34 cellular contexts compared by ENCODE assay signal in genomic region chrX:136453771-136454170, GRCh38. TPM values are rescaled to one million over a fixed set of nuclear protein-coding genes. Genes with fewer than 3 reads are reported as not detected.
DNase-seq lines count a peak whose midpoint lies in the region; ATAC-seq, FAIRE-seq and TF ChIP-seq lines count a peak whose summit lies in the region.
"Had no signal": no experiment of that assay in that cellular context is flagged by ENCODE, and none has a peak within 500 bp of the region (broad histone marks: within the 10 kb centered on the region; RNA-seq: fewer than 3 reads in every experiment).

No MANE protein-coding gene starts in this region.

- no peaks in the 10 kb centered on the region for H3K36me3 Mint-ChIP-seq in activated naive CD4-positive, alpha-beta T cell treated with anti-CD3 and anti-CD28 coated beads, Interleukin-2, amount 50 U/mL, for 72 hours
- H3K36me3 Mint-ChIP-seq: activated naive CD8-positive, alpha-beta T cell treated with anti-CD3 and anti-CD28 coated beads, Interleukin-2, amount 10 ng/mL, durations not matched to agents 7 days and 5 days; natural killer cell; WTC11 had no signal

- no peaks in the 10 kb centered on the region for H3K27me3 ChIP-seq in A673 (replicated peaks; ENCODE audit: insufficient read depth, low read depth, low read length, poor library complexity)
- H3K27me3 ChIP-seq: cardiac muscle cell, sigmoid colon, tibial nerve had no signal

- no peak for ATAC-seq in activated naive CD4-positive, alpha-beta T cell treated with anti-CD3 and anti-CD28 coated beads, Interleukin-2, amount 50 U/mL, for 72 hours
- ATAC-seq: HCT116, natural killer cell, WTC11 had no signal

- no peak overlapping the region for H3K4me3 ChIP-seq in A673 (ENCODE audit: low read depth, low read length, poor library complexity, severe bottlenecking)
- H3K4me3 ChIP-seq: cardiac muscle cell, lung, sigmoid colon, tibial nerve had no signal

- no peak for TF ChIP-seq CTCF in A673 (conservative IDR thresholded peaks at IDR 0.05; ENCODE audit: low read depth, low read length)

- H3K4me1 ChIP-seq in A673 (ENCODE audit: insufficient read depth, low read length, poor library complexity, severe bottlenecking), result no peaks in the 10 kb centered on the region
- H3K4me1 ChIP-seq: sigmoid colon, tibial nerve had no signal

- no TSS peak for BruUV-seq in A673 (replicated peaks; lab: Mats Ljungman, UMichigan)

- no peak overlapping the region for H3K27ac Mint-ChIP-seq in activated naive CD4-positive, alpha-beta T cell treated with anti-CD3 and anti-CD28 coated beads, Interleukin-2, amount 50 U/mL, for 72 hours
- H3K27ac Mint-ChIP-seq: activated CD4-positive, alpha-beta T cell treated with anti-CD3 and anti-CD28 coated beads, Interleukin-2, amount 10 ng/mL, durations not matched to agents 24 days and 14 days; activated naive CD8-positive, alpha-beta T cell treated with anti-CD3 and anti-CD28 coated beads, Interleukin-2, amount 10 ng/mL, durations not matched to agents 7 days and 5 days; natural killer cell; WTC11 had no signal

- CTCF ChIA-PET in A673 (lab: Charles Lee), result no interaction called here

- FAIRE-seq in islet of Langerhans (lab: Jason Lieb, UNC), result peak; percentile 99
- FAIRE-seq: colon had no signal

- H3K9me3 Mint-ChIP-seq in activated naive CD4-positive, alpha-beta T cell treated with anti-CD3 and anti-CD28 coated beads, Interleukin-2, amount 50 U/mL, for 72 hours, result no peaks in the 10 kb centered on the region
- H3K9me3 Mint-ChIP-seq: activated CD4-positive, alpha-beta T cell treated with anti-CD3 and anti-CD28 coated beads, Interleukin-2, amount 10 ng/mL, durations not matched to agents 24 days and 14 days; activated naive CD8-positive, alpha-beta T cell treated with anti-CD3 and anti-CD28 coated beads, Interleukin-2, amount 10 ng/mL, durations not matched to agents 7 days and 5 days; natural killer cell; WTC11 had no signal

- DNase-seq in DMS53 treated with DMSO at 0.1 percent for 48 hours (lab: John Stamatoyannopoulos, UW; ENCODE audit: unreplicated experiment), result peak; percentile 50
- DNase-seq in NCI-H146 treated with DMSO at 0.1 percent for 48 hours (lab: John Stamatoyannopoulos, UW; ENCODE audit: unreplicated experiment), result peak; percentile 8
- DNase-seq in NCI-H345 treated with DMSO at 0.1 percent for 48 hours (lab: John Stamatoyannopoulos, UW; ENCODE audit: unreplicated experiment), result peak; percentile 40
- DNase-seq in activated naive CD4-positive, alpha-beta T cell treated with anti-CD3 and anti-CD28 coated beads, Interleukin-2, amount 50 U/mL, for 72 hours (ENCODE audit: low spot score in 2 of 2), result no peak
- no peak for DNase-seq in A673 (ENCODE audit: low spot score)
- no peak for DNase-seq in OCI-M2 (lab: John Stamatoyannopoulos, UW; ENCODE audit: unreplicated experiment)
- DNase-seq: activated CD4-positive, alpha-beta T cell treated with anti-CD3 and anti-CD28 coated beads, Interleukin-2, amount 10 ng/mL, durations not matched to agents 24 days and 14 days; activated effector memory CD4-positive, alpha-beta T cell treated with anti-CD3 and anti-CD28 coated beads, Interleukin-2, amount 50 U/mL, for 16 hours; activated naive CD8-positive, alpha-beta T cell treated with anti-CD3 and anti-CD28 coated beads, Interleukin-2, amount 10 ng/mL, durations not matched to agents 7 days and 5 days; activated T-cell treated with anti-CD3 and anti-CD28 coated beads, Interleukin-2, amount 50 U/mL, for 1 hour; DND-41; effector CD8-positive, alpha-beta T cell; GF-D8; hippocampal formation; natural killer cell; NCI-H2107; NCI-H82; occipital lobe; sigmoid colon; stimulated activated CD4-positive, alpha-beta T cell treated with anti-CD3 and anti-CD28 coated beads, Interleukin-4, amount 100 ng/mL, for 24 hours had no signal

- POLR2A ChIA-PET in A673 (lab: Charles Lee; ENCODE audit: low non-redundant PET), result no interaction called here

- H3K36me3 ChIP-seq in A673 (ENCODE audit: insufficient read depth, low read length, poor library complexity, severe bottlenecking), result no peaks in the 10 kb centered on the region
- H3K36me3 ChIP-seq: cardiac muscle cell, sigmoid colon, tibial nerve had no signal

- no peak overlapping the region for H3K27ac ChIP-seq in A673 (ENCODE audit: low read depth, low read length, poor library complexity, severe bottlenecking)
- H3K27ac ChIP-seq: cardiac muscle cell, sigmoid colon, tibial nerve had no signal

- intact Hi-C loops in A673 (cut with micrococcal nuclease; ENCODE audit: unreplicated experiment), result no loop called here

- H3K9me3 ChIP-seq in A673 (ENCODE audit: low read depth, low read length, poor library complexity, severe bottlenecking), result no peaks in the 10 kb centered on the region
- H3K9me3 ChIP-seq: sigmoid colon, tibial nerve had no signal

RNA-seq across cellular contexts. Expression of gene BRS3, which starts 34.0 kb away (rescaled TPM):
- total RNA-seq in activated naive CD4-positive, alpha-beta T cell treated with anti-CD3 and anti-CD28 coated beads, Interleukin-2, amount 50 U/mL, for 72 hours, result not detected
- total RNA-seq in A673 (2021), result not detected in 2 replicates
- total RNA-seq: activated CD4-positive, alpha-beta T cell treated with anti-CD3 and anti-CD28 coated beads, Interleukin-2, amount 10 ng/mL, durations not matched to agents 24 days and 14 days; activated CD8-positive, alpha-beta memory T cell treated with anti-CD3 and anti-CD28 coated beads for 36 hours; activated naive CD8-positive, alpha-beta T cell treated with anti-CD3 and anti-CD28 coated beads, Interleukin-2, amount 10 ng/mL, durations not matched to agents 7 days and 5 days; astrocyte; cardiac muscle cell; LHCN-M2; lung; mononuclear cell; natural killer cell; occipital lobe; pulmonary artery endothelial cell; sigmoid colon; SK-MEL-5; T-helper 1 cell treated with Interleukin-12 subunit alpha and Interleukin-12 subunit beta and Interleukin-4 antibody, amounts not matched to agents 30 ng/mL and 1 ng/mL, for 36 hours; tibial nerve; WTC11 had no signal

RNA-seq across cellular contexts. Expression of gene HTATSF1, which starts 43.6 kb away (rescaled TPM):
- 10 to 100 TPM; 41.5 to 45.3 TPM for total RNA-seq in activated naive CD4-positive, alpha-beta T cell treated with anti-CD3 and anti-CD28 coated beads, Interleukin-2, amount 50 U/mL, for 72 hours
- 72.3 and 79.3 TPM in 2 replicates for total RNA-seq in A673 (2021)

Comparison
In these comparisons a context has a peak if more than half of its experiments do, and no peak if none do; other contexts are left out.
1. DNase-seq: peak in DMS53 treated with DMSO at 0.1 percent for 48 hours (single experiment), NCI-H146 treated with DMSO at 0.1 percent for 48 hours (single experiment) and NCI-H345 treated with DMSO at 0.1 percent for 48 hours (single experiment); none in activated naive CD4-positive, alpha-beta T cell treated with anti-CD3 and anti-CD28 coated beads, Interleukin-2, amount 50 U/mL, for 72 hours (0 of 2), A673 (single experiment) and OCI-M2 (single experiment).